ENCODE assay signal across 6 cellular contexts in the genomic region with DNA sequence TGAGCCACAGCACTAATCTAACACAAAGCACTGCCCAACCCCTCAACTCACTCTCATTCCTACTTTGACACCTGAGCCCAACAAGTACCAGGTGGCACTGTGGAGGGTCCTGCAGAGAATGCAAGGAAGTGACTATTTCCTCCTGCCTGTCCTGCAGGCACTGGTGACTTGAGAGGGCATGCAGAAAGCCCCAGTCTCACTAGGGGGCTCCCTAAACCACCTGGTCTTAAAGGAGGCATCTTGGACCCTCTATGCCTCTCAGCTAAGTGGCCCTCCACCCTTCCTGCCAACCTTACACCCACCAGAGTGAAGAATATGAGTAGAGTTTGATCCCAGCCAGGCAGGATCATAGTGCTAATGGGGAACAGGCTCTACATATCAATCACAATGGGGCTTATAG. TPM values are rescaled to one million over a fixed set of nuclear protein-coding genes. Genes with fewer than 3 reads are reported as not detected.
A peak's percentile ranks its signal among the peaks of the same experiment; 100 is the strongest.
DNase-seq lines count a peak whose midpoint lies in the region; TF ChIP-seq lines count a peak whose summit lies in the region.

No MANE protein-coding gene starts in this region.

- no peaks in the 10 kb centered on the region for H3K9me3 ChIP-seq in right atrium auricular region

- H3K4me3 ChIP-seq in fibroblast of pulmonary artery (replicated peaks; ENCODE audit: low read depth, low read length) (no peak overlapping the region), right atrium auricular region (no peak overlapping the region)

- DNase-seq in ELR (ENCODE audit: low read depth) (peak; percentile 33), NCI-H1694 (lab: John Stamatoyannopoulos, UW) (peak; percentile 3), fibroblast of pulmonary artery (ENCODE audit: low read depth) (peak; percentile 44), NCI-H187 (lab: John Stamatoyannopoulos, UW) (no peak), right atrium auricular region (ENCODE audit: low spot score) (no peak), 8988T (no peak)

- H3K27ac ChIP-seq in right atrium auricular region: no peak overlapping the region

- H3K27me3 ChIP-seq in right atrium auricular region: no peaks in the 10 kb centered on the region

- H3K36me3 ChIP-seq in right atrium auricular region: no peaks in the 10 kb centered on the region

- TF ChIP-seq CTCF in fibroblast of pulmonary artery (IDR thresholded peaks at IDR 0.05; ENCODE audit: low read length, missing control alignments) (peak; percentile 53), right atrium auricular region (IDR thresholded peaks at IDR 0.05) (peak in 1 of 2 donors; percentile 56)

- peaks cover 0 to 19% of the 10 kb centered on the region in 2 donors for H3K4me1 ChIP-seq in right atrium auricular region

RNA-seq across cellular contexts. Expression of a gene that starts 15.2 kb away (rescaled TPM):
- 1 to 10 TPM in 1 of 2 donors, under 1 TPM in 1; 0.98 to 2.0 TPM for total RNA-seq in right atrium auricular region

RNA-seq across cellular contexts. Expression of a gene that starts 27.4 kb away (rescaled TPM):
- 10 to 100 TPM; 11.3 to 12.2 TPM for total RNA-seq in right atrium auricular region

RNA-seq across cellular contexts. Expression of a gene that starts 28.6 kb away (rescaled TPM):
- not detected for total RNA-seq in right atrium auricular region

RNA-seq across cellular contexts. Expression of a gene that starts 38.1 kb away (rescaled TPM):
- total RNA-seq in right atrium auricular region: 1 to 10 TPM; 1.8 to 4.2 TPM

RNA-seq across cellular contexts. Expression of a gene that starts 41.5 kb away (rescaled TPM):
- total RNA-seq in right atrium auricular region: under 1 TPM in 1 of 2 donors, not detected in 1; 0.20 TPM

Comparison
In these comparisons a context has a peak if more than half of its experiments do, and no peak if none do; other contexts are left out.
1. DNase-seq: peak in ELR (single experiment), NCI-H1694 (single experiment) and fibroblast of pulmonary artery (single experiment); none in NCI-H187 (0 of 2), right atrium auricular region (single experiment) and 8988T (single experiment).